1 cellular context compared by ENCODE assay signal in genomic region chr9:129685220-129685932, GRCh38.
TF ChIP-seq lines count a peak whose summit lies in the region.

No MANE protein-coding gene starts in this region.

TF ChIP-seq in IMR-90, 13 proteins besides CTCF, POLR2A, EP300 and RAD21:
- TF ChIP-seq MXI1 (IDR thresholded peaks at IDR 0.05; ENCODE audit: borderline replicate concordance, low read depth, low read length) (peak; percentile 28; the same call in 1 of the 2 replicates), FOS (IDR thresholded peaks at IDR 0.05; ENCODE audit: low read depth, low read length) (no peak), MAFK (IDR thresholded peaks at IDR 0.05; ENCODE audit: low read depth, low read length) (0 out of 2 replicates have a peak, but pooled peaks have one; percentile 24)
